In genomic region chr5:58011301-58011700, GRCh38 we compare ENCODE assay signal across 32 cellular contexts.
"Had no signal": no experiment of that assay in that cellular context is flagged by ENCODE, and none has a peak within 500 bp of the region (broad histone marks: within the 10 kb centered on the region; RNA-seq: fewer than 3 reads in every experiment).

No MANE protein-coding gene starts in this region.

- ATAC-seq: activated CD4-positive, alpha-beta T cell treated with anti-CD3 and anti-CD28 coated beads for 36 hours; activated CD8-positive, alpha-beta memory T cell treated with anti-CD3 and anti-CD28 coated beads, Interleukin-2, amount 10 ng/mL, durations not matched to agents 7 days and 5 days; activated CD8-positive, alpha-beta T cell treated with anti-CD3 and anti-CD28 coated beads, Interleukin-2, amount 10 ng/mL, durations not matched to agents 7 days and 5 days; activated naive CD8-positive, alpha-beta T cell treated with anti-CD3 and anti-CD28 coated beads, Interleukin-2, amount 50 U/mL, for 24 hours; body of pancreas; effector memory CD8-positive, alpha-beta T cell; foreskin keratinocyte; gastrocnemius medialis had no signal

- H3K27me3 Mint-ChIP-seq: activated CD4-positive, alpha-beta T cell treated with anti-CD3 and anti-CD28 coated beads for 36 hours; activated CD8-positive, alpha-beta memory T cell treated with anti-CD3 and anti-CD28 coated beads, Interleukin-2, amount 10 ng/mL, durations not matched to agents 7 days and 5 days; activated naive CD4-positive, alpha-beta T cell treated with anti-CD3 and anti-CD28 coated beads, Interleukin-2, amount 50 U/mL, for 24 hours; activated naive CD8-positive, alpha-beta T cell treated with anti-CD3 and anti-CD28 coated beads for 36 hours; activated naive CD8-positive, alpha-beta T cell treated with anti-CD3 and anti-CD28 coated beads, Interleukin-2, amount 50 U/mL, for 24 hours; effector memory CD8-positive, alpha-beta T cell had no signal

- H3K4me3 ChIP-seq: adrenal gland, body of pancreas, esophagus muscularis mucosa, gastrocnemius medialis had no signal

- H3K27ac Mint-ChIP-seq: activated CD4-positive, alpha-beta memory T cell treated with anti-CD3 and anti-CD28 coated beads for 36 hours; activated CD4-positive, alpha-beta T cell treated with anti-CD3 and anti-CD28 coated beads for 36 hours; activated CD4-positive, alpha-beta T cell treated with anti-CD3 and anti-CD28 coated beads, Interleukin-2, amount 10 ng/mL, durations not matched to agents 24 days and 14 days; activated CD8-positive, alpha-beta memory T cell treated with anti-CD3 and anti-CD28 coated beads, Interleukin-2, amount 10 ng/mL, durations not matched to agents 7 days and 5 days; activated CD8-positive, alpha-beta T cell treated with anti-CD3 and anti-CD28 coated beads, Interleukin-2, amount 10 ng/mL, durations not matched to agents 7 days and 5 days; activated naive CD4-positive, alpha-beta T cell treated with anti-CD3 and anti-CD28 coated beads for 36 hours; activated naive CD4-positive, alpha-beta T cell treated with anti-CD3 and anti-CD28 coated beads, Interleukin-2, amount 50 U/mL, for 24 hours; activated naive CD8-positive, alpha-beta T cell treated with anti-CD3 and anti-CD28 coated beads for 36 hours; activated naive CD8-positive, alpha-beta T cell treated with anti-CD3 and anti-CD28 coated beads, Interleukin-2, amount 50 U/mL, for 24 hours; activated T-helper 1 cell treated with anti-CD3 and anti-CD28 coated beads, Interleukin-12 subunit alpha, Interleukin-12 subunit beta, Interleukin-2, Interleukin-4 antibody, amounts not matched to agents 30 ng/mL and 10 ng/mL and 1 ng/mL, durations not matched to agents 14 hours and 24 hours and 36 hours; activated T-helper 2 cell treated with anti-CD3 and anti-CD28 coated beads, Interferon-gamma antibody, Interleukin-2, Interleukin-4, amounts not matched to agents 10 μg/mL and 5 μg/mL and 100 μg/mL, durations not matched to agents 14 hours and 24 hours and 36 hours; effector memory CD8-positive, alpha-beta T cell had no signal

- H3K4me1 ChIP-seq: adrenal gland, body of pancreas, esophagus muscularis mucosa, foreskin keratinocyte, gastrocnemius medialis had no signal

- H3K27me3 ChIP-seq: adrenal gland, body of pancreas, esophagus muscularis mucosa, foreskin keratinocyte, gastrocnemius medialis had no signal

- H3K4me1 Mint-ChIP-seq: activated CD4-positive, alpha-beta T cell treated with anti-CD3 and anti-CD28 coated beads for 36 hours; activated CD4-positive, alpha-beta T cell treated with anti-CD3 and anti-CD28 coated beads, Interleukin-2, amount 10 ng/mL, durations not matched to agents 24 days and 14 days; activated CD8-positive, alpha-beta memory T cell treated with anti-CD3 and anti-CD28 coated beads, Interleukin-2, amount 10 ng/mL, durations not matched to agents 7 days and 5 days; activated naive CD4-positive, alpha-beta T cell treated with anti-CD3 and anti-CD28 coated beads, Interleukin-2, amount 50 U/mL, for 24 hours; activated naive CD8-positive, alpha-beta T cell treated with anti-CD3 and anti-CD28 coated beads for 36 hours; activated naive CD8-positive, alpha-beta T cell treated with anti-CD3 and anti-CD28 coated beads, Interleukin-2, amount 50 U/mL, for 24 hours had no signal

- H3K27ac ChIP-seq: adrenal gland, body of pancreas, esophagus muscularis mucosa, foreskin keratinocyte, gastrocnemius medialis had no signal

- H3K9me3 ChIP-seq: adrenal gland, body of pancreas, esophagus muscularis mucosa, gastrocnemius medialis had no signal

- H3K36me3 Mint-ChIP-seq: activated CD4-positive, alpha-beta memory T cell treated with anti-CD3 and anti-CD28 coated beads for 36 hours; activated CD8-positive, alpha-beta memory T cell treated with anti-CD3 and anti-CD28 coated beads, Interleukin-2, amount 10 ng/mL, durations not matched to agents 7 days and 5 days; activated naive CD4-positive, alpha-beta T cell treated with anti-CD3 and anti-CD28 coated beads, Interleukin-2, amount 50 U/mL, for 24 hours; activated naive CD8-positive, alpha-beta T cell treated with anti-CD3 and anti-CD28 coated beads for 36 hours had no signal

- FAIRE-seq: colon had no signal

- H3K36me3 ChIP-seq: adrenal gland, esophagus muscularis mucosa, gastrocnemius medialis had no signal

- H3K9me3 Mint-ChIP-seq: activated CD4-positive, alpha-beta memory T cell treated with anti-CD3 and anti-CD28 coated beads for 36 hours; activated CD4-positive, alpha-beta T cell treated with anti-CD3 and anti-CD28 coated beads, Interleukin-2, amount 10 ng/mL, durations not matched to agents 24 days and 14 days; activated naive CD4-positive, alpha-beta T cell treated with anti-CD3 and anti-CD28 coated beads for 36 hours; activated naive CD4-positive, alpha-beta T cell treated with anti-CD3 and anti-CD28 coated beads, Interleukin-2, amount 50 U/mL, for 24 hours; activated naive CD8-positive, alpha-beta T cell treated with anti-CD3 and anti-CD28 coated beads for 36 hours; activated T-helper 1 cell treated with anti-CD3 and anti-CD28 coated beads, Interleukin-12 subunit alpha, Interleukin-12 subunit beta, Interleukin-2, Interleukin-4 antibody, amounts not matched to agents 30 ng/mL and 10 ng/mL and 1 ng/mL, durations not matched to agents 14 hours and 24 hours and 36 hours; activated T-helper 2 cell treated with anti-CD3 and anti-CD28 coated beads, Interferon-gamma antibody, Interleukin-2, Interleukin-4, amounts not matched to agents 10 μg/mL and 5 μg/mL and 100 μg/mL, durations not matched to agents 14 hours and 24 hours and 36 hours had no signal

- DNase-seq: activated CD4-positive, alpha-beta memory T cell treated with anti-CD3 and anti-CD28 coated beads for 36 hours; activated CD4-positive, alpha-beta T cell treated with anti-CD3 and anti-CD28 coated beads for 36 hours; activated CD4-positive, alpha-beta T cell treated with anti-CD3 and anti-CD28 coated beads, Interleukin-2, amount 10 ng/mL, durations not matched to agents 24 days and 14 days; activated CD4-positive, CD25-positive, alpha-beta regulatory T cell; activated CD4-positive, CD25-positive, alpha-beta regulatory T cell treated with anti-CD3 and anti-CD28 coated beads, Interleukin-2, amount 50 U/mL, for 72 hours; activated CD8-positive, alpha-beta memory T cell treated with anti-CD3 and anti-CD28 coated beads, Interleukin-2, amount 10 ng/mL, durations not matched to agents 7 days and 5 days; activated CD8-positive, alpha-beta memory T cell treated with anti-CD3 and anti-CD28 coated beads, Interleukin-2, amount 50 U/mL, for 4 hours; activated CD8-positive, alpha-beta T cell treated with anti-CD3 and anti-CD28 coated beads, Interleukin-2, amount 10 ng/mL, durations not matched to agents 7 days and 5 days; activated effector memory CD4-positive, alpha-beta T cell treated with anti-CD3 and anti-CD28 coated beads, Interleukin-2, amount 50 U/mL, for 16 hours; activated naive CD4-positive, alpha-beta T cell treated with anti-CD3 and anti-CD28 coated beads for 36 hours; activated naive CD8-positive, alpha-beta T cell treated with anti-CD3 and anti-CD28 coated beads for 36 hours; activated naive CD8-positive, alpha-beta T cell treated with anti-CD3 and anti-CD28 coated beads, Interleukin-2, amount 50 U/mL, for 24 hours; activated T-cell treated with anti-CD3 and anti-CD28 coated beads, Interleukin-2, amount 50 U/mL, for 1 hour; activated T-cell treated with anti-CD3 and anti-CD28 coated beads, Interleukin-2, amount 50 U/mL, for 48 hours; adrenal gland; amygdala; aorta; body of pancreas; cortex of kidney; dermis blood vessel endothelial cell; effector CD4-positive, alpha-beta T cell; effector memory CD8-positive, alpha-beta T cell; erythroblast; foreskin keratinocyte; gastrocnemius medialis; glutamatergic neuron; T-helper 2 cell had no signal

- H3K4me3 Mint-ChIP-seq: activated CD4-positive, alpha-beta memory T cell treated with anti-CD3 and anti-CD28 coated beads for 36 hours; activated CD4-positive, alpha-beta T cell treated with anti-CD3 and anti-CD28 coated beads for 36 hours; activated CD4-positive, alpha-beta T cell treated with anti-CD3 and anti-CD28 coated beads, Interleukin-2, amount 10 ng/mL, durations not matched to agents 24 days and 14 days; activated CD8-positive, alpha-beta memory T cell treated with anti-CD3 and anti-CD28 coated beads, Interleukin-2, amount 10 ng/mL, durations not matched to agents 7 days and 5 days; activated CD8-positive, alpha-beta T cell treated with anti-CD3 and anti-CD28 coated beads, Interleukin-2, amount 10 ng/mL, durations not matched to agents 7 days and 5 days; activated naive CD4-positive, alpha-beta T cell treated with anti-CD3 and anti-CD28 coated beads for 36 hours; activated naive CD4-positive, alpha-beta T cell treated with anti-CD3 and anti-CD28 coated beads, Interleukin-2, amount 50 U/mL, for 24 hours; activated naive CD8-positive, alpha-beta T cell treated with anti-CD3 and anti-CD28 coated beads for 36 hours; activated naive CD8-positive, alpha-beta T cell treated with anti-CD3 and anti-CD28 coated beads, Interleukin-2, amount 50 U/mL, for 24 hours; activated T-helper 1 cell treated with anti-CD3 and anti-CD28 coated beads, Interleukin-12 subunit alpha, Interleukin-12 subunit beta, Interleukin-2, Interleukin-4 antibody, amounts not matched to agents 30 ng/mL and 10 ng/mL and 1 ng/mL, durations not matched to agents 14 hours and 24 hours and 36 hours; effector memory CD8-positive, alpha-beta T cell had no signal
